Comparison of ENCODE assay signal across 18 cellular contexts in genomic region chr2:240573071-240573515, GRCh38. TPM values are rescaled to one million over a fixed set of nuclear protein-coding genes. Genes with fewer than 3 reads are reported as not detected.
DNase-seq lines count a peak whose midpoint lies in the region; ATAC-seq and TF ChIP-seq lines count a peak whose summit lies in the region.
"Had no signal": no experiment of that assay in that cellular context is flagged by ENCODE, and none has a peak within 500 bp of the region (broad histone marks: within the 10 kb centered on the region; RNA-seq: fewer than 3 reads in every experiment).

No MANE protein-coding gene starts in this region.

- H3K4me1 ChIP-seq in left ventricle myocardium inferior (peaks cover 31% of the 10 kb centered on the region), mucosa of descending colon (ENCODE audit: low read depth) (peaks cover 19% of the 10 kb centered on the region), upper lobe of right lung (peaks cover 19% of the 10 kb centered on the region)

- H3K4me3 ChIP-seq in left ventricle myocardium inferior (no peak overlapping the region), mucosa of descending colon (no peak overlapping the region), upper lobe of right lung (no peak overlapping the region)
- H3K4me3 ChIP-seq: SJSA1 had no signal

- H3K36me3 ChIP-seq in left ventricle myocardium inferior (peaks cover 54% of the 10 kb centered on the region), mucosa of descending colon (ENCODE audit: low read depth) (peaks cover 6% of the 10 kb centered on the region), upper lobe of right lung (peaks cover 54% of the 10 kb centered on the region)

- H3K27me3 ChIP-seq in left ventricle myocardium inferior (ENCODE audit: low read depth) (no peaks in the 10 kb centered on the region), upper lobe of right lung (no peaks in the 10 kb centered on the region)
- H3K27me3 ChIP-seq: BE2C, SJSA1 had no signal

- DNase-seq in activated CD8-positive, alpha-beta memory T cell treated with anti-CD3 and anti-CD28 coated beads, Interleukin-2, amount 50 U/mL, for 4 hours: peak; percentile 8
- DNase-seq in activated CD8-positive, alpha-beta memory T cell treated with anti-CD3 and anti-CD28 coated beads for 24 hours: no peak
- DNase-seq in left ventricle myocardium inferior (peak; percentile 13), mucosa of descending colon (peak in 2 of 3 donors; percentile 27 to 51), upper lobe of right lung (peak; percentile 64), NCI-H2081 treated with DMSO at 0.1 percent for 48 hours (lab: John Stamatoyannopoulos, UW) (no peak)
- DNase-seq: 8988T, Calu3, NCI-H1105, NCI-H187, NCI-H446, OCI-M1, RPMI8226 had no signal

- ATAC-seq in mucosa of descending colon (no peak), upper lobe of right lung (no peak), GM19452 (IDR thresholded peaks at IDR 0.05; ENCODE audit: unreplicated experiment) (no peak), HG02798 (IDR thresholded peaks at IDR 0.05; ENCODE audit: poor library complexity, unreplicated experiment) (no peak)

- intact Hi-C loops in left ventricle myocardium inferior (cut with micrococcal nuclease) (no loop called here), mucosa of descending colon (cut with DNase I, micrococcal nuclease) (no loop called here), upper lobe of right lung (cut with DNase I) (no loop called here)

- H3K9me3 ChIP-seq in left ventricle myocardium inferior (replicated peaks): no peaks in the 10 kb centered on the region
- H3K9me3 ChIP-seq in mucosa of descending colon: no peaks in the 10 kb centered on the region
- no peaks in the 10 kb centered on the region for H3K9me3 ChIP-seq in upper lobe of right lung
- H3K9me3 ChIP-seq: BE2C, SJSA1 had no signal

- H3K27ac ChIP-seq in left ventricle myocardium inferior (replicated peaks) (no peak overlapping the region), upper lobe of right lung (no peak overlapping the region)
- H3K27ac ChIP-seq: SJSA1 had no signal

- TF ChIP-seq CTCF in left ventricle myocardium inferior (IDR thresholded peaks at IDR 0.05; ENCODE audit: borderline replicate concordance) (no peak), mucosa of descending colon (IDR thresholded peaks at IDR 0.05) (no peak), upper lobe of right lung (IDR thresholded peaks at IDR 0.05) (no peak)

RNA-seq across cellular contexts. Expression of gene RNPEPL1, which starts 4.8 kb away (rescaled TPM):
- 80.1 TPM for total RNA-seq in left ventricle myocardium inferior
- 100 to 1,000 TPM in 1 of 3 donors, 10 to 100 TPM in 2; 76.4 to 119 (median 76.9) TPM for total RNA-seq in mucosa of descending colon
- 88.6 TPM for total RNA-seq in upper lobe of right lung

RNA-seq across cellular contexts. Expression of gene DUSP28, which starts 12.9 kb away (rescaled TPM):
- total RNA-seq in left ventricle myocardium inferior (19.3 TPM), mucosa of descending colon (1 to 10 TPM; 3.5 to 5.3 (median 4.3) TPM), upper lobe of right lung (5.3 TPM)

RNA-seq across cellular contexts. Expression of gene CAPN10, which starts 13.4 kb away (rescaled TPM):
- total RNA-seq in left ventricle myocardium inferior: 31.2 TPM
- total RNA-seq in mucosa of descending colon: 10 to 100 TPM; 34.0 to 55.5 (median 40.4) TPM
- total RNA-seq in upper lobe of right lung: 31.8 TPM

RNA-seq across cellular contexts. Expression of gene ANKMY1, which starts 15.3 kb away (rescaled TPM):
- total RNA-seq in left ventricle myocardium inferior (4.0 TPM), mucosa of descending colon (10 to 100 TPM; 23.0 to 32.7 (median 23.5) TPM), upper lobe of right lung (19.3 TPM)

RNA-seq across cellular contexts. Expression of gene GPR35, which starts 52.2 kb away (rescaled TPM):
- total RNA-seq in left ventricle myocardium inferior: 1.3 TPM
- total RNA-seq in mucosa of descending colon: 100 to 1,000 TPM in 1 of 3 donors, 10 to 100 TPM in 2; 47.1 to 132 (median 76.8) TPM
- total RNA-seq in upper lobe of right lung: 3.4 TPM
- total RNA-seq: H7 had no signal

Comparison
In these comparisons a context has a peak if more than half of its experiments do, and no peak if none do; other contexts are left out.
1. DNase-seq: peak in activated CD8-positive, alpha-beta memory T cell treated with anti-CD3 and anti-CD28 coated beads, Interleukin-2, amount 50 U/mL, for 4 hours (single experiment), left ventricle myocardium inferior (single experiment), mucosa of descending colon (2 of 3) and upper lobe of right lung (single experiment); none in activated CD8-positive, alpha-beta memory T cell treated with anti-CD3 and anti-CD28 coated beads for 24 hours (single experiment) and NCI-H2081 treated with DMSO at 0.1 percent for 48 hours (single experiment).